Comparison of ENCODE assay signal across 1 cellular context in the genomic region with DNA sequence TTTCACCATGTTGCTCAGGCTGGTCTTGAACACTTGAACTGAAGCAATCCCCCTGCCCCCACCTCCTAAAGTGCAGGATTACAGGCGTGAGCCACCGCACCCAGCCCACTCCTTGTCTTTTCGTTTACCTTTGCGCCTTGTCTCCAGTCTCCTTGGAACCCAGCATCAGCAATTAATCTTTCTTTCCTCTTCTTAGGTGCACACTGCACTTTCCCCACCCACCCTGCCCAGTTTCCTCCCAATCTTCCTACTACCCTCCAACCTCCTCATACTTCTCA.
TF ChIP-seq lines count a peak whose summit lies in the region.

No MANE protein-coding gene starts in this region.

TF ChIP-seq in IMR-90, 13 proteins besides CTCF, POLR2A, EP300 and RAD21:
- TF ChIP-seq RFX5 (IDR thresholded peaks at IDR 0.05; ENCODE audit: low read depth, low read length) (no peak), NFE2L2 (IDR thresholded peaks at IDR 0.05; ENCODE audit: low read depth, low read length) (no peak), MAFK (IDR thresholded peaks at IDR 0.05; ENCODE audit: low read depth, low read length) (no peak), CHD1 (IDR thresholded peaks at IDR 0.05; ENCODE audit: low read depth, low read length) (no peak), MXI1 (IDR thresholded peaks at IDR 0.05; ENCODE audit: borderline replicate concordance, low read depth, low read length) (no peak), CEBPB (IDR thresholded peaks at IDR 0.05; ENCODE audit: low read depth, low read length) (no peak), BHLHE40 (IDR thresholded peaks at IDR 0.05; ENCODE audit: low read depth, low read length) (no peak), MAZ (IDR thresholded peaks at IDR 0.05; ENCODE audit: borderline replicate concordance, low read depth, low read length) (no peak), SMC3 (IDR thresholded peaks at IDR 0.05; ENCODE audit: low read depth, low read length) (no peak), RCOR1 (IDR thresholded peaks at IDR 0.05; ENCODE audit: insufficient replicate concordance, low read length) (no peak)
- TF ChIP-seq, protein P1, sequence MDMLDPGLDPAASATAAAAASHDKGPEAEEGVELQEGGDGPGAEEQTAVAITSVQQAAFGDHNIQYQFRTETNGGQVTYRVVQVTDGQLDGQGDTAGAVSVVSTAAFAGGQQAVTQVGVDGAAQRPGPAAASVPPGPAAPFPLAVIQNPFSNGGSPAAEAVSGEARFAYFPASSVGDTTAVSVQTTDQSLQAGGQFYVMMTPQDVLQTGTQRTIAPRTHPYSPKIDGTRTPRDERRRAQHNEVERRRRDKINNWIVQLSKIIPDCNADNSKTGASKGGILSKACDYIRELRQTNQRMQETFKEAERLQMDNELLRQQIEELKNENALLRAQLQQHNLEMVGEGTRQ (IDR thresholded peaks at IDR 0.05; ENCODE audit: low read depth, low read length): no peak
- TF ChIP-seq, protein P2, sequence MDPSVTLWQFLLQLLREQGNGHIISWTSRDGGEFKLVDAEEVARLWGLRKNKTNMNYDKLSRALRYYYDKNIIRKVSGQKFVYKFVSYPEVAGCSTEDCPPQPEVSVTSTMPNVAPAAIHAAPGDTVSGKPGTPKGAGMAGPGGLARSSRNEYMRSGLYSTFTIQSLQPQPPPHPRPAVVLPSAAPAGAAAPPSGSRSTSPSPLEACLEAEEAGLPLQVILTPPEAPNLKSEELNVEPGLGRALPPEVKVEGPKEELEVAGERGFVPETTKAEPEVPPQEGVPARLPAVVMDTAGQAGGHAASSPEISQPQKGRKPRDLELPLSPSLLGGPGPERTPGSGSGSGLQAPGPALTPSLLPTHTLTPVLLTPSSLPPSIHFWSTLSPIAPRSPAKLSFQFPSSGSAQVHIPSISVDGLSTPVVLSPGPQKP (IDR thresholded peaks at IDR 0.05; ENCODE audit: borderline replicate concordance, low read depth, low read length): no peak
